19 cellular contexts compared by ENCODE assay signal in the genomic region with DNA sequence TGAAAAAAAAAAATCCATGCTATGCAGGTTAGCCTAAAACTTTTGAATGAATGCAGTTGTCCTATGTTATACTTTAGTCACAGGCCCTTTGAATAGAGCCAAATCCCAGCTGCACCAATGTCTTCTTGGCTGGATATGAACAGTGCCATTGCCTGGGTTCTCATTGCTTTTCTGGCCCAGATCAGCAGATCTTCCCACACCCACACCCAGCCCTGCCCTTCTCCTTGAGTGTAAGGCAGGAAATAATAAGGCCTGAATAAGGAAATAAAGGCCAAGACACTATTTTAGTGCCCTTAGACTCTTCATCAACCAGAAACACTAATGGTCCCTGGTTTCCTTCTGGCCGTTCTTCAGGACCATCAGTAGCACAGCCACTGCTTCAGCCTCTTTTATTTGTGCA.
DNase-seq lines count a peak whose midpoint lies in the region; ATAC-seq and TF ChIP-seq lines count a peak whose summit lies in the region.
"Had no signal": no experiment of that assay in that cellular context is flagged by ENCODE, and none has a peak within 500 bp of the region (broad histone marks: within the 10 kb centered on the region; RNA-seq: fewer than 3 reads in every experiment).

No MANE protein-coding gene starts in this region.

- no peak overlapping the region for H3K27ac ChIP-seq in GM23338 (ENCODE audit: low read depth)
- no peak overlapping the region for H3K27ac ChIP-seq in mammary epithelial cell (ENCODE audit: insufficient read depth, low read depth, low read length)
- peak overlapping the region; percentile 24 to 67 (median 60) for H3K27ac ChIP-seq in esophagus muscularis mucosa (replicated peaks in 1 of 4)
- H3K27ac ChIP-seq in aorta (ENCODE audit: low read depth in 1 of 2, low read length in 2 of 2), result no peak overlapping the region

- H3K4me3 ChIP-seq in GM23338 (no peak overlapping the region), mammary epithelial cell (replicated peaks in 1 of 3; ENCODE audit: insufficient read depth in 1 of 3, low read depth in 2 of 3, low read length in 3 of 3) (no peak overlapping the region), esophagus muscularis mucosa (no peak overlapping the region), mucosa of descending colon (no peak overlapping the region), aorta (ENCODE audit: low read length in 2 of 2) (no peak overlapping the region)

- peaks cover 1% of the 10 kb centered on the region for H3K27me3 Mint-ChIP-seq in GM23338 (ENCODE audit: insufficient read depth, low read depth, poor library complexity)
- H3K27me3 Mint-ChIP-seq in nephron progenitor cell (ENCODE audit: low read depth, poor library complexity), result peaks cover 9% of the 10 kb centered on the region
- peaks cover 24% of the 10 kb centered on the region for H3K27me3 Mint-ChIP-seq in T-helper 17 cell

- 90% methylated on average over 1 of the region's 1 CpG for WGBS in mammary epithelial cell (ENCODE audit: low coverage, missing lambda C conversion rate)
- WGBS in esophagus muscularis mucosa, result 50% methylated on average over 1 of the region's 1 CpG
- 91 to 95% methylated on average over 1 of the region's 1 CpG for WGBS in aorta, 2 donors

- peaks cover 8% of the 10 kb centered on the region for H3K4me1 ChIP-seq in GM23338 (ENCODE audit: insufficient read depth)
- H3K4me1 ChIP-seq in mammary epithelial cell (ENCODE audit: insufficient read depth, low read length), result peaks cover 28% of the 10 kb centered on the region
- H3K4me1 ChIP-seq in esophagus muscularis mucosa, result peaks cover 5 to 37% (median 30%) of the 10 kb centered on the region in 4 donors
- H3K4me1 ChIP-seq in mucosa of descending colon (ENCODE audit: low read depth), result no peaks in the 10 kb centered on the region
- H3K4me1 ChIP-seq in aorta (ENCODE audit: control insufficient read depth in 1 of 2, insufficient read depth in 2 of 2, low read length in 2 of 2), result peaks cover 0 to 1% of the 10 kb centered on the region in 2 donors

- H4K20me1 ChIP-seq in GM23338 (replicated peaks; ENCODE audit: insufficient read depth) (no peaks in the 10 kb centered on the region), mammary epithelial cell (ENCODE audit: insufficient read depth, low read length) (no peaks in the 10 kb centered on the region)

- TF ChIP-seq EP300 in esophagus muscularis mucosa (IDR thresholded peaks at IDR 0.05), result no peak

- H3K36me3 ChIP-seq in GM23338 (ENCODE audit: insufficient read depth) (no peaks in the 10 kb centered on the region), mammary epithelial cell (ENCODE audit: insufficient read depth, low read length) (no peaks in the 10 kb centered on the region), esophagus muscularis mucosa (no peaks in the 10 kb centered on the region), mucosa of descending colon (ENCODE audit: low read depth) (no peaks in the 10 kb centered on the region), aorta (ENCODE audit: control insufficient read depth in 1 of 2, insufficient read depth in 2 of 2, low read length in 1 of 2) (no peaks in the 10 kb centered on the region)

- no peak for DNase-seq in GM23338 (ENCODE audit: low spot score)
- DNase-seq in mammary epithelial cell, result peak; percentile 5
- no peak for DNase-seq in esophagus muscularis mucosa (ENCODE audit: extremely low spot score)
- peak in 1 of 3 donors; percentile 21 for DNase-seq in mucosa of descending colon
- DNase-seq in nephron progenitor cell, result no peak
- no peak for DNase-seq in aorta
- no peak for DNase-seq in T-helper 17 cell
- DNase-seq: 8988T; GF-D8; GOT3; KBM-7; MV-4-11; NCI-H1694 treated with DMSO at 0.1 percent for 48 hours; NCI-H510A; NCI-H748 treated with DMSO at 0.1 percent for 48 hours; NK-92 treated with Interleukin-12 subunit alpha and Interleukin-12 subunit beta, amount 100 ng/mL, for 24 hours; SHP77 treated with DMSO at 0.1 percent for 48 hours had no signal

- TF ChIP-seq POLR2A in esophagus muscularis mucosa (IDR thresholded peaks at IDR 0.05; ENCODE audit: low read depth), result no peak

- H3K9ac ChIP-seq in mammary epithelial cell (ENCODE audit: insufficient read depth, low read length), result no peak overlapping the region

- H3K4me1 Mint-ChIP-seq in GM23338 (peaks cover 9% of the 10 kb centered on the region), nephron progenitor cell (peaks cover 6% of the 10 kb centered on the region), T-helper 17 cell (no peaks in the 10 kb centered on the region)
- H3K4me1 Mint-ChIP-seq: B cell had no signal

- no peak for TF ChIP-seq CTCF in GM23338 (conservative IDR thresholded peaks at IDR 0.05; ENCODE audit: low read depth in 2 of 2)
- no peak for TF ChIP-seq CTCF in mammary epithelial cell (conservative IDR thresholded peaks at IDR 0.05 in 1 of 2, IDR thresholded peaks at IDR 0.05 in 1 of 2; ENCODE audit: extremely low read depth in 1 of 2, insufficient read depth in 1 of 2, low read depth in 1 of 2, low read length in 2 of 2)
- no peak for TF ChIP-seq CTCF in esophagus muscularis mucosa (IDR thresholded peaks at IDR 0.05)
- no peak for TF ChIP-seq CTCF in mucosa of descending colon (IDR thresholded peaks at IDR 0.05)
- TF ChIP-seq CTCF in nephron progenitor cell (IDR thresholded peaks at IDR 0.05), result no peak

- H3K9me2 ChIP-seq in GM23338 (ENCODE audit: insufficient read depth), result no peaks in the 10 kb centered on the region

- no peak overlapping the region for H3K4me3 Mint-ChIP-seq in GM23338
- no peak overlapping the region for H3K4me3 Mint-ChIP-seq in nephron progenitor cell
- H3K4me3 Mint-ChIP-seq in T-helper 17 cell, result no peak overlapping the region
- H3K4me3 Mint-ChIP-seq: B cell had no signal

- no peaks in the 10 kb centered on the region for H3K9me3 ChIP-seq in mammary epithelial cell (replicated peaks; ENCODE audit: insufficient read depth, low read length)
- H3K9me3 ChIP-seq in esophagus muscularis mucosa, result no peaks in the 10 kb centered on the region
- no peaks in the 10 kb centered on the region for H3K9me3 ChIP-seq in mucosa of descending colon
- no peaks in the 10 kb centered on the region for H3K9me3 ChIP-seq in aorta (ENCODE audit: control insufficient read depth, low read length)
- no peaks in the 10 kb centered on the region for H3K9me3 ChIP-seq in T-helper 17 cell (ENCODE audit: control insufficient read depth, low read length, poor library complexity, severe bottlenecking)

- H3F3A ChIP-seq in GM23338 (replicated peaks; ENCODE audit: low read depth), result no peaks in the 10 kb centered on the region

- no peaks in the 10 kb centered on the region for H3K79me2 ChIP-seq in GM23338 (replicated peaks; ENCODE audit: insufficient read depth)
- H3K79me2 ChIP-seq in mammary epithelial cell (ENCODE audit: insufficient read depth, low read length), result no peaks in the 10 kb centered on the region

- H3K9me3 Mint-ChIP-seq in GM23338, result no peaks in the 10 kb centered on the region
- no peaks in the 10 kb centered on the region for H3K9me3 Mint-ChIP-seq in nephron progenitor cell

- H2AFZ ChIP-seq in GM23338 (peak overlapping the region; percentile 40; the same call in 1 of the 2 replicates), mammary epithelial cell (ENCODE audit: low read depth, low read length) (peak overlapping the region; percentile 40)

- in situ Hi-C loops in mammary epithelial cell (cut with MboI; ENCODE audit: low sequenced_read_pairs in 2 of 2), result no loop called here

- no TSS peak for BruUV-seq in mammary epithelial cell (replicated peaks; lab: Mats Ljungman, UMichigan)

- no peak overlapping the region for H3K4me2 ChIP-seq in GM23338
- peak overlapping the region; percentile 52 for H3K4me2 ChIP-seq in mammary epithelial cell (ENCODE audit: insufficient read depth, low read depth, low read length)

- dilution Hi-C loops in mammary epithelial cell (cut with HindIII; ENCODE audit: low sequenced_read_pairs), result loop anchor here (5.0 kb wide), 1 partner anchor 61 kb away; no protein-coding TSS in a partner anchor

- CTCF ChIA-PET in mammary epithelial cell (lab: Charles Lee; ENCODE audit: low non-redundant PET), result no interaction called here

- H3K36me3 Mint-ChIP-seq in GM23338 (ENCODE audit: low read depth) (no peaks in the 10 kb centered on the region), nephron progenitor cell (ENCODE audit: low read depth) (no peaks in the 10 kb centered on the region), T-helper 17 cell (ENCODE audit: low read depth) (no peaks in the 10 kb centered on the region)

- no peaks in the 10 kb centered on the region for H3K27me3 ChIP-seq in GM23338 (ENCODE audit: insufficient read depth)
- no peaks in the 10 kb centered on the region for H3K27me3 ChIP-seq in mammary epithelial cell (ENCODE audit: insufficient read depth, low read length)
- no peaks in the 10 kb centered on the region for H3K27me3 ChIP-seq in esophagus muscularis mucosa
- H3K27me3 ChIP-seq in aorta (ENCODE audit: control insufficient read depth in 1 of 2, insufficient read depth in 2 of 2, low read length in 1 of 2), result no peaks in the 10 kb centered on the region

- intact Hi-C loops in mammary epithelial cell (cut with micrococcal nuclease), result no loop called here
- intact Hi-C loops in esophagus muscularis mucosa (cut with DNase I), result loop anchor here (5.0 kb wide), 1 partner anchor 41 kb away; no protein-coding TSS in a partner anchor
- intact Hi-C loops in mucosa of descending colon (cut with DNase I, micrococcal nuclease), result no loop called here
- intact Hi-C loops in aorta (cut with DNase I), result no loop called here

- H3K27ac Mint-ChIP-seq in GM23338 (no peak overlapping the region), nephron progenitor cell (no peak overlapping the region), T-helper 17 cell (no peak overlapping the region)
- H3K27ac Mint-ChIP-seq: B cell had no signal

- ATAC-seq in GM23338 (no peak), mucosa of descending colon (peak; percentile 81), aorta (ENCODE audit: low FRiP score) (no peak), GM19351 (IDR thresholded peaks at IDR 0.05; ENCODE audit: unreplicated experiment) (no peak), T-helper 17 cell (no peak)

Comparison
In these comparisons a context has a peak if more than half of its experiments do, and no peak if none do; other contexts are left out.
1. H3K27ac ChIP-seq: peak in esophagus muscularis mucosa (4 of 4); none in GM23338 (single experiment), mammary epithelial cell (single experiment) and aorta (0 of 2).